In genomic region chr10:93412801-93413200, GRCh38 we compare ENCODE assay signal across 9 cellular contexts.
DNase-seq lines count a peak whose midpoint lies in the region; ATAC-seq and TF ChIP-seq lines count a peak whose summit lies in the region.
"Had no signal": no experiment of that assay in that cellular context is flagged by ENCODE, and none has a peak within 500 bp of the region (broad histone marks: within the 10 kb centered on the region; RNA-seq: fewer than 3 reads in every experiment).

No MANE protein-coding gene starts in this region.

- no peaks in the 10 kb centered on the region for H3K27me3 Mint-ChIP-seq in Calu3 (ENCODE audit: unreplicated experiment)
- no peaks in the 10 kb centered on the region for H3K27me3 Mint-ChIP-seq in osteocyte (ENCODE audit: unreplicated experiment)

- H3K36me3 Mint-ChIP-seq in Calu3 (ENCODE audit: insufficient read depth, unreplicated experiment) (peaks cover 68% of the 10 kb centered on the region), osteocyte (ENCODE audit: unreplicated experiment) (peaks cover 72% of the 10 kb centered on the region)

- intact Hi-C loops in Calu3 (cut with micrococcal nuclease; ENCODE audit: unreplicated experiment), result no loop called here

- no peak for TF ChIP-seq CTCF in Calu3 (IDR thresholded peaks at IDR 0.05; ENCODE audit: unreplicated experiment)
- TF ChIP-seq CTCF in osteocyte (IDR thresholded peaks at IDR 0.05), result no peak

- H3K4me3 Mint-ChIP-seq in Calu3 (ENCODE audit: low read depth, unreplicated experiment) (no peak overlapping the region), osteocyte (ENCODE audit: unreplicated experiment) (no peak overlapping the region)

- BruUV-seq in Calu3 (replicated peaks; lab: Mats Ljungman, UMichigan), result no TSS peak

- ATAC-seq in GM18519 (IDR thresholded peaks at IDR 0.05; ENCODE audit: low FRiP score, unreplicated experiment) (no peak), left lobe of liver (no peak), HG02870 (IDR thresholded peaks at IDR 0.05; ENCODE audit: unreplicated experiment) (no peak)

- H3K4me1 Mint-ChIP-seq in Calu3 (ENCODE audit: low read depth, unreplicated experiment), result peaks cover 34% of the 10 kb centered on the region
- H3K4me1 Mint-ChIP-seq in osteocyte (ENCODE audit: unreplicated experiment), result peaks cover 9% of the 10 kb centered on the region

- CTCF ChIA-PET in Calu3 (lab: Charles Lee), result no interaction called here

- DNase-seq in Calu3 (no peak), MV-4-11 (lab: John Stamatoyannopoulos, UW) (peak; percentile 87), osteocyte (ENCODE audit: extremely low spot score, unreplicated experiment) (no peak), NAMALWA (ENCODE audit: low spot score) (no peak), left lobe of liver (ENCODE audit: low spot score) (no peak)
- DNase-seq: ovary had no signal

- H3K9me3 Mint-ChIP-seq in Calu3 (ENCODE audit: low read depth, unreplicated experiment), result no peaks in the 10 kb centered on the region
- H3K9me3 Mint-ChIP-seq in osteocyte (ENCODE audit: unreplicated experiment), result no peaks in the 10 kb centered on the region

- peak overlapping the region; percentile 41 for H3K27ac ChIP-seq in cingulate gyrus (ENCODE audit: low read depth, low read length)
- H3K27ac ChIP-seq: ovary had no signal

- peak overlapping the region; percentile 55 for H3K27ac Mint-ChIP-seq in Calu3 (ENCODE audit: unreplicated experiment)
- H3K27ac Mint-ChIP-seq in osteocyte (ENCODE audit: unreplicated experiment), result peak overlapping the region; percentile 66
